29 cellular contexts compared by ENCODE assay signal in genomic region chr5:24188196-24188595, GRCh38.
"Had no signal": no experiment of that assay in that cellular context is flagged by ENCODE, and none has a peak within 500 bp of the region (broad histone marks: within the 10 kb centered on the region; RNA-seq: fewer than 3 reads in every experiment).

No MANE protein-coding gene starts in this region.

- H3K4me3 ChIP-seq: ascending aorta, esophagus muscularis mucosa, left ventricle myocardium inferior, lung, mucosa of descending colon, suprapubic skin, tibial artery, upper lobe of right lung had no signal

- ATAC-seq: activated CD4-positive, CD25-positive, alpha-beta regulatory T cell treated with anti-CD3 and anti-CD28 coated beads, Interleukin-2, amount 50 U/mL, for 24 hours; mucosa of descending colon; natural killer cell treated with Interleukin-12 subunit alpha and Interleukin-12 subunit beta and Interleukin-15 and Interleukin-18, amount 100 ng/mL, for 72 hours; right cardiac atrium; upper lobe of right lung had no signal

- DNase-seq: activated CD4-positive, alpha-beta memory T cell treated with anti-CD3 and anti-CD28 coated beads for 36 hours; activated CD4-positive, alpha-beta T cell treated with anti-CD3 and anti-CD28 coated beads for 48 hours; activated CD8-positive, alpha-beta memory T cell treated with anti-CD3 and anti-CD28 coated beads, Interleukin-2, amount 50 U/mL, for 4 hours; activated effector memory CD4-positive, alpha-beta T cell treated with anti-CD3 and anti-CD28 coated beads, Interleukin-2, amount 50 U/mL, for 16 hours; activated naive CD4-positive, alpha-beta T cell treated with anti-CD3 and anti-CD28 coated beads for 36 hours; activated naive CD8-positive, alpha-beta T cell treated with anti-CD3 and anti-CD28 coated beads for 36 hours; activated T-cell treated with anti-CD3 and anti-CD28 coated beads, Interleukin-2, amount 50 U/mL, for 1 hour; brain microvascular endothelial cell; caudate nucleus; cortex of kidney; left ventricle myocardium inferior; mucosa of descending colon; posterior cingulate gyrus; right cardiac atrium; stimulated activated CD4-positive, alpha-beta T cell treated with anti-CD3 and anti-CD28 coated beads, Interleukin-15, amount 100 ng/mL, for 24 hours; stimulated activated CD4-positive, alpha-beta T cell treated with anti-CD3 and anti-CD28 coated beads, Interleukin-2, amount 100 ng/mL, for 24 hours; stimulated activated naive CD4-positive, alpha-beta T cell; tibial artery; upper lobe of right lung; WERI-Rb-1 had no signal

- FAIRE-seq: frontal cortex, islet of Langerhans, TTC549 had no signal
